17 cellular contexts compared by ENCODE assay signal in genomic region chr7:151509670-151510333, GRCh38. TPM values are rescaled to one million over a fixed set of nuclear protein-coding genes. Genes with fewer than 3 reads are reported as not detected.
DNase-seq lines count a peak whose midpoint lies in the region; ATAC-seq and TF ChIP-seq lines count a peak whose summit lies in the region.
"Had no signal": no experiment of that assay in that cellular context is flagged by ENCODE, and none has a peak within 500 bp of the region (broad histone marks: within the 10 kb centered on the region; RNA-seq: fewer than 3 reads in every experiment).

No MANE protein-coding gene starts in this region.

- peak overlapping the region in 2 of 10 donors; percentile 4 to 6 for H3K27ac ChIP-seq in heart right ventricle
- peak overlapping the region; percentile 38 to 55 for H3K27ac ChIP-seq in ascending aorta
- H3K27ac ChIP-seq in mesenchymal stem cell (ENCODE audit: low read length, poor library complexity, severe bottlenecking): no peak overlapping the region

- peaks cover 19% of the 10 kb centered on the region for H3K9me3 Mint-ChIP-seq in type B pancreatic cell
- H3K9me3 Mint-ChIP-seq: activated T-helper 1 cell treated with anti-CD3 and anti-CD28 coated beads, Interleukin-12 subunit alpha, Interleukin-12 subunit beta, Interleukin-2, Interleukin-4 antibody, amounts not matched to agents 30 ng/mL and 10 ng/mL and 1 ng/mL, durations not matched to agents 14 hours and 24 hours and 36 hours had no signal

- no peak overlapping the region for H3K9ac ChIP-seq in mesenchymal stem cell (ENCODE audit: low read length)

- peaks cover 1% of the 10 kb centered on the region for H3K79me1 ChIP-seq in mesenchymal stem cell (replicated peaks; ENCODE audit: low read length, poor library complexity, severe bottlenecking)

- H3K36me3 Mint-ChIP-seq in type B pancreatic cell: peaks cover 34% of the 10 kb centered on the region

- no peak overlapping the region for H2AFZ ChIP-seq in mesenchymal stem cell (ENCODE audit: low read depth, low read length)

- intact Hi-C loops in left ventricle myocardium superior (cut with micrococcal nuclease): no loop called here
- intact Hi-C loops in heart right ventricle (cut with DNase I): loop anchor here in 3 of 10 donors (5.0 to 10.0 kb wide), 3 partner anchors 38 to 48 kb away; no protein-coding TSS in a partner anchor
- intact Hi-C loops in ascending aorta (cut with DNase I): loop anchor here (10.0 kb wide), 2 partner anchors 265 to 365 kb away; partner anchors contain the start of genes PRKAG2 and SMARCD3

- H2BK15ac ChIP-seq in mesenchymal stem cell (ENCODE audit: low read depth, poor library complexity, severe bottlenecking): no peak overlapping the region

- no peak overlapping the region for H3K18ac ChIP-seq in mesenchymal stem cell (ENCODE audit: low read depth in 1 of 2, low read length in 2 of 2)

- H2BK120ac ChIP-seq in mesenchymal stem cell (ENCODE audit: low read depth, low read length): no peak overlapping the region

- no peak overlapping the region for H3K4ac ChIP-seq in mesenchymal stem cell (ENCODE audit: low read depth in 1 of 2, low read length in 2 of 2)

- H3K27me3 ChIP-seq in heart right ventricle (no peaks in the 10 kb centered on the region), ascending aorta (no peaks in the 10 kb centered on the region), mesenchymal stem cell (ENCODE audit: control insufficient read depth in 1 of 2, insufficient read depth in 1 of 2, low read length in 2 of 2) (no peaks in the 10 kb centered on the region)
- H3K27me3 ChIP-seq: right atrium auricular region had no signal

- H3K14ac ChIP-seq in mesenchymal stem cell (ENCODE audit: low read length in 2 of 2): no peak overlapping the region

- no peak overlapping the region for H2AK5ac ChIP-seq in mesenchymal stem cell (ENCODE audit: low read length, severe bottlenecking)

- H3K4me3 ChIP-seq in heart right ventricle (no peak overlapping the region), ascending aorta (no peak overlapping the region), mesenchymal stem cell (ENCODE audit: insufficient read depth in 1 of 2, low read depth in 1 of 2, low read length in 2 of 2) (no peak overlapping the region)
- H3K4me3 ChIP-seq: right atrium auricular region had no signal

- H3K9me3 ChIP-seq in heart right ventricle: no peaks in the 10 kb centered on the region
- no peaks in the 10 kb centered on the region for H3K9me3 ChIP-seq in ascending aorta
- no peaks in the 10 kb centered on the region for H3K9me3 ChIP-seq in mesenchymal stem cell (ENCODE audit: control insufficient read depth, low read length)
- H3K9me3 ChIP-seq: right atrium auricular region had no signal

- TF ChIP-seq CTCF in heart right ventricle (IDR thresholded peaks at IDR 0.05) (no peak), ascending aorta (IDR thresholded peaks at IDR 0.05) (no peak), type B pancreatic cell (conservative IDR thresholded peaks at IDR 0.05) (no peak)

- H3K4me1 ChIP-seq in heart right ventricle: peaks cover 8 to 97% (median 78%) of the 10 kb centered on the region in 9 donors
- H3K4me1 ChIP-seq in ascending aorta: peaks cover 11 to 40% of the 10 kb centered on the region in 2 donors
- peaks cover 5% of the 10 kb centered on the region for H3K4me1 ChIP-seq in mesenchymal stem cell (ENCODE audit: control insufficient read depth, insufficient read depth, low read depth, low read length)

- no peak overlapping the region for H4K8ac ChIP-seq in mesenchymal stem cell (ENCODE audit: low read length)

- no peak overlapping the region for H4K91ac ChIP-seq in mesenchymal stem cell (ENCODE audit: low read length)

- H3K23ac ChIP-seq in mesenchymal stem cell (ENCODE audit: low read length in 2 of 2): no peak overlapping the region

- DNase-seq in left ventricle myocardium superior: no peak
- DNase-seq in heart right ventricle: no peak
- DNase-seq in ascending aorta (ENCODE audit: low spot score in 2 of 2): no peak
- peak; percentile 34 for DNase-seq in mesenchymal stem cell
- DNase-seq in type B pancreatic cell (ENCODE audit: extremely low spot score, unreplicated experiment): no peak
- no peak for DNase-seq in DMS153 (lab: John Stamatoyannopoulos, UW)
- no peak for DNase-seq in NCI-H2171 (lab: John Stamatoyannopoulos, UW)
- no peak for DNase-seq in GF-D8 (lab: John Stamatoyannopoulos, UW)
- DNase-seq: activated CD4-positive, alpha-beta memory T cell treated with anti-CD3 and anti-CD28 coated beads, Interleukin-2, amount 10 ng/mL, durations not matched to agents 7 days and 5 days; cerebellar nuclear complex; EL; NCI-H1694 treated with DMSO at 0.1 percent for 48 hours; NCI-H510A treated with DMSO at 0.1 percent for 48 hours; stimulated activated naive CD4-positive, alpha-beta T cell; SW 1271 had no signal

- H3K36me3 ChIP-seq in heart right ventricle (no peaks in the 10 kb centered on the region), ascending aorta (no peaks in the 10 kb centered on the region), mesenchymal stem cell (ENCODE audit: control insufficient read depth in 1 of 2, insufficient read depth in 2 of 2, low read depth in 1 of 2, low read length in 2 of 2) (peaks cover 0 to 2% of the 10 kb centered on the region in 2 experiments)
- H3K36me3 ChIP-seq: right atrium auricular region had no signal

- 63 to 65% methylated on average over 5 of the region's 5 CpGs for WGBS in heart right ventricle, 2 donors
- WGBS in mesenchymal stem cell: 76% methylated on average over 5 of the region's 5 CpGs

- H3K4me2 ChIP-seq in mesenchymal stem cell (ENCODE audit: low read length, poor library complexity, severe bottlenecking): no peak overlapping the region

- H3K4me1 Mint-ChIP-seq in type B pancreatic cell (ENCODE audit: unreplicated experiment): peaks cover 20% of the 10 kb centered on the region

- ATAC-seq in left ventricle myocardium superior: peak; percentile 5
- ATAC-seq in heart right ventricle: no peak

- no peak overlapping the region for H2BK12ac ChIP-seq in mesenchymal stem cell (ENCODE audit: low read length in 2 of 2)

- no peaks in the 10 kb centered on the region for H3K27me3 Mint-ChIP-seq in type B pancreatic cell
- H3K27me3 Mint-ChIP-seq: activated CD4-positive, alpha-beta memory T cell treated with anti-CD3 and anti-CD28 coated beads, Interleukin-2, amount 10 ng/mL, durations not matched to agents 7 days and 5 days had no signal

- no peak overlapping the region for H2BK5ac ChIP-seq in mesenchymal stem cell (ENCODE audit: low read depth, low read length, poor library complexity, severe bottlenecking)

- H3K27ac Mint-ChIP-seq in type B pancreatic cell: peak overlapping the region; percentile 56
- H3K27ac Mint-ChIP-seq: activated CD4-positive, alpha-beta memory T cell treated with anti-CD3 and anti-CD28 coated beads, Interleukin-2, amount 10 ng/mL, durations not matched to agents 7 days and 5 days; activated T-helper 1 cell treated with anti-CD3 and anti-CD28 coated beads, Interleukin-12 subunit alpha, Interleukin-12 subunit beta, Interleukin-2, Interleukin-4 antibody, amounts not matched to agents 30 ng/mL and 10 ng/mL and 1 ng/mL, durations not matched to agents 14 hours and 24 hours and 36 hours had no signal

- no peak overlapping the region for H3K4me3 Mint-ChIP-seq in type B pancreatic cell
- H3K4me3 Mint-ChIP-seq: activated CD4-positive, alpha-beta memory T cell treated with anti-CD3 and anti-CD28 coated beads, Interleukin-2, amount 10 ng/mL, durations not matched to agents 7 days and 5 days; activated T-helper 1 cell treated with anti-CD3 and anti-CD28 coated beads, Interleukin-12 subunit alpha, Interleukin-12 subunit beta, Interleukin-2, Interleukin-4 antibody, amounts not matched to agents 30 ng/mL and 10 ng/mL and 1 ng/mL, durations not matched to agents 14 hours and 24 hours and 36 hours had no signal

RNA-seq across cellular contexts. Expression of gene RHEB, which starts 9.9 kb away (rescaled TPM):
- total RNA-seq in left ventricle myocardium superior: 116 TPM
- total RNA-seq in heart right ventricle: 100 to 1,000 TPM in 8 of 10 donors, 10 to 100 TPM in 2; 87.0 to 166 (median 104) TPM
- polyA plus RNA-seq in heart right ventricle: 100 to 1,000 TPM in 1 of 2 donors, 10 to 100 TPM in 1; 56.0 to 174 TPM
- total RNA-seq in ascending aorta: 68.6 TPM
- polyA plus RNA-seq in mesenchymal stem cell (2013, experiment 1 of 2): 87.3 TPM
- polyA plus RNA-seq in mesenchymal stem cell (2013, experiment 2 of 2): 88.1 TPM
- total RNA-seq in type B pancreatic cell (ENCODE audit: low replicate concordance): 79.2 and 81.0 TPM in 2 replicates
